19 cellular contexts compared by ENCODE assay signal in the genomic region with DNA sequence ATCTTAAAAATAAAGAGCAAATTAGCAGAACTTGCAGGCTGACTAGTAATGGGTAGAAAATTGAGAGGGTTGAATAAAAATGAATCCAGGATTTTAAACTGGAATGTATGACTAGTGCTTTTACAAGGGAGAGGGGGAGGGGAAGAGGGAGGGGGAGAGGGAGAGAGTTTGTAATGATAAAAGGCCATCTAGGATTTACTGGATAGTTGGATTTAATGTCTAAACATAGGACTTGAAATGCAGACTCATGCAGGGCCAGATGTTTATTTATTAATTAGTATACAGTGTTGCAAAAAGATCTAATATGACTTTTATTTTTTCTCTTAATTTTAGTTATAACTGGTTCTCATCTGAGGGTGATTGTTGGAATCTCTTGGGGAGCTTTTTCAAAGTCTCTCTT.
"Had no signal": no experiment of that assay in that cellular context is flagged by ENCODE, and none has a peak within 500 bp of the region (broad histone marks: within the 10 kb centered on the region; RNA-seq: fewer than 3 reads in every experiment).

No MANE protein-coding gene starts in this region.

- FAIRE-seq: bronchial epithelial cell had no signal

- H3K27ac Mint-ChIP-seq: natural killer cell; T-helper 1 cell treated with Interleukin-12 subunit alpha and Interleukin-12 subunit beta and Interleukin-4 antibody, amounts not matched to agents 30 μg/mL and 1 μg/mL, for 36 hours; type B pancreatic cell had no signal

- H3K4me3 ChIP-seq: esophagus muscularis mucosa, prostate gland had no signal

- DNase-seq: activated CD4-positive, alpha-beta T cell treated with anti-CD3 and anti-CD28 coated beads, Interleukin-2, amount 50 U/mL, for 4 hours; activated effector memory CD4-positive, alpha-beta T cell treated with Interleukin-2 at 50 U/mL for 16 hours; activated T-cell treated with anti-CD3 and anti-CD28 coated beads, Interleukin-2, amount 50 U/mL, for 1 hour; anterior cingulate cortex; foreskin fibroblast; head of caudate nucleus; left colon; natural killer cell; occipital lobe; stimulated activated CD4-positive, alpha-beta T cell treated with anti-CD3 and anti-CD28 coated beads, Interleukin-12 subunit alpha, Interleukin-12 subunit beta, amount 100 ng/mL, for 4 hours; stimulated activated naive CD4-positive, alpha-beta T cell had no signal

- H3K27ac ChIP-seq: esophagus muscularis mucosa, prostate gland had no signal

- H3K9me3 ChIP-seq: esophagus muscularis mucosa, prostate gland had no signal

- ATAC-seq: activated CD4-positive, CD25-positive, alpha-beta regulatory T cell treated with anti-CD3 and anti-CD28 coated beads, Interleukin-2, amount 50 U/mL, for 24 hours; left colon; natural killer cell; sciatic nerve had no signal

- H3K27me3 ChIP-seq: esophagus muscularis mucosa had no signal

- H3K27me3 Mint-ChIP-seq: activated naive CD4-positive, alpha-beta T cell treated with anti-CD3 and anti-CD28 coated beads, Interleukin-2, amount 50 U/mL, for 24 hours; type B pancreatic cell had no signal

- H3K36me3 Mint-ChIP-seq: natural killer cell had no signal

- H3K36me3 ChIP-seq: prostate gland had no signal

- H3K4me3 Mint-ChIP-seq: activated naive CD4-positive, alpha-beta T cell treated with anti-CD3 and anti-CD28 coated beads, Interleukin-2, amount 50 U/mL, for 24 hours; natural killer cell; T-helper 1 cell treated with Interleukin-12 subunit alpha and Interleukin-12 subunit beta and Interleukin-4 antibody, amounts not matched to agents 30 μg/mL and 1 μg/mL, for 36 hours had no signal

- H3K9me3 Mint-ChIP-seq: activated naive CD4-positive, alpha-beta T cell treated with anti-CD3 and anti-CD28 coated beads, Interleukin-2, amount 50 U/mL, for 24 hours; natural killer cell; T-helper 1 cell treated with Interleukin-12 subunit alpha and Interleukin-12 subunit beta and Interleukin-4 antibody, amounts not matched to agents 30 μg/mL and 1 μg/mL, for 36 hours; type B pancreatic cell had no signal
